In genomic region chr20:8718214-8718613, GRCh38 we compare ENCODE assay signal across 20 cellular contexts.
"Had no signal": no experiment of that assay in that cellular context is flagged by ENCODE, and none has a peak within 500 bp of the region (broad histone marks: within the 10 kb centered on the region; RNA-seq: fewer than 3 reads in every experiment).

No MANE protein-coding gene starts in this region.

- H3K4me3 ChIP-seq: colonic mucosa, mucosa of descending colon, prostate gland, right lobe of liver, spleen had no signal

- H3K27ac ChIP-seq: brain microvascular endothelial cell, colonic mucosa, prostate gland, right lobe of liver, spleen, VCaP had no signal

- DNase-seq: activated CD4-positive, alpha-beta T cell treated with anti-CD3 and anti-CD28 coated beads for 1 hour; activated CD8-positive, alpha-beta memory T cell treated with anti-CD3 and anti-CD28 coated beads for 24 hours; activated CD8-positive, alpha-beta memory T cell treated with anti-CD3 and anti-CD28 coated beads, Interleukin-2, amount 50 U/mL, for 48 hours; activated effector memory CD4-positive, alpha-beta T cell treated with Interleukin-2 at 50 U/mL for 16 hours; activated naive CD4-positive, alpha-beta T cell treated with anti-CD3 and anti-CD28 coated beads, Interleukin-2, amount 10 ng/mL, durations not matched to agents 7 days and 5 days; activated T-cell treated with anti-CD3 and anti-CD28 coated beads, Interleukin-2, amount 50 U/mL, for 48 hours; aorta; brain microvascular endothelial cell; colonic mucosa; immature natural killer cell; kidney glomerular epithelial cell; mesenchymal stem cell; mucosa of descending colon; naive B cell; right lobe of liver; spleen; stimulated activated CD4-positive, alpha-beta T cell treated with anti-CD3 and anti-CD28 coated beads, Interleukin-4, amount 100 ng/mL, for 4 hours had no signal

- H3K27me3 ChIP-seq: brain microvascular endothelial cell, colonic mucosa, right lobe of liver had no signal

- ATAC-seq: mucosa of descending colon; right lobe of liver; stimulated activated memory B cell treated with anti-CD40 and anti-IgM and Interleukin-4, amounts not matched to agents 10 μg/mL and 1 μg/mL and 100 μg/mL, for 72 hours had no signal

- H3K9me3 ChIP-seq: colonic mucosa, mucosa of descending colon, prostate gland, right lobe of liver, spleen had no signal

- H3K4me1 ChIP-seq: colonic mucosa, prostate gland had no signal

- H3K36me3 ChIP-seq: brain microvascular endothelial cell, colonic mucosa, prostate gland, right lobe of liver, spleen had no signal
